ENCODE assay signal across 9 cellular contexts in the genomic region with DNA sequence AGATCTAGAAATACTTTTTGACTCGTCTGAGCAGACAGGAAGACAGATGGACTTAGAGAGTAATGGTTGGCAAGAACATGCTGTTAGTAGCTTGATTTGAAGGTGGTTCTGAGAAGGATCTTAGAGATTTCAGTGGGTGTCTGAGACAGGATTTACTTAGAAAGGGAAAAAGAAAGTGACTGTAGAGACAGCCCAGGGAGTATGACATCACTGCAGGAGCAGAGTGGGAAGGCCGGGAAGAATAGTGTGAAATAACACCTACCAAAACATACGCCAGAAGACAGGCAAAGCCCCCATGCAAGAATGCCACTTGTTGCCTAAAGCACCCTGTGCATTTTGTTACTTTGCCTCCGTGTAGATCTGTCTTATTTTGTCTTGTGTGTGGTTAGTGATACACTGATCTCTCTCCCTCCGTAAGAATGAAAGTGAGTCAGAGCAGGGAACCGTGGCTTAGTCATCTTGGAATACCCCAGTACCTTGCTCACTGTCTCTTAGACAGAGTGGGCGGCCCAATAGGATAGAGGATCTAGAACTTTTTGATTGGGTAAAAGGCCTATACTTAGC.
DNase-seq lines count a peak whose midpoint lies in the region; ATAC-seq and TF ChIP-seq lines count a peak whose summit lies in the region.
"Had no signal": no experiment of that assay in that cellular context is flagged by ENCODE, and none has a peak within 500 bp of the region (broad histone marks: within the 10 kb centered on the region; RNA-seq: fewer than 3 reads in every experiment).

No MANE protein-coding gene starts in this region.

- no peaks in the 10 kb centered on the region for H3K27me3 ChIP-seq in gastroesophageal sphincter
- H3K27me3 ChIP-seq: right lobe of liver had no signal

- H3K27ac ChIP-seq in gastroesophageal sphincter: peak overlapping the region; percentile 86 to 99 (median 90)

- peak; percentile 46 for DNase-seq in DMS53 treated with DMSO at 0.1 percent for 48 hours (lab: John Stamatoyannopoulos, UW; ENCODE audit: unreplicated experiment)
- peak; percentile 37 for DNase-seq in activated CD8-positive, alpha-beta memory T cell treated with anti-CD3 and anti-CD28 coated beads, Interleukin-2, amount 50 U/mL, for 4 hours
- no peak for DNase-seq in sciatic nerve (ENCODE audit: low spot score)
- no peak for DNase-seq in ureter (ENCODE audit: low spot score)
- DNase-seq: right lobe of liver had no signal

- 9 to 20% methylated on average over 3 to 7 of the region's 7 CpGs for WGBS in gastroesophageal sphincter (ENCODE audit: low coverage in 1 of 2), 2 donors

- H3K36me3 ChIP-seq in gastroesophageal sphincter: no peaks in the 10 kb centered on the region
- H3K36me3 ChIP-seq: right lobe of liver had no signal

- H3K4me3 ChIP-seq in gastroesophageal sphincter: peak overlapping the region; percentile 40 to 42

- TF ChIP-seq EP300 in gastroesophageal sphincter (IDR thresholded peaks at IDR 0.05): no peak

- intact Hi-C loops in sciatic nerve (cut with DNase I): no loop called here

- H3K9me3 ChIP-seq in gastroesophageal sphincter: no peaks in the 10 kb centered on the region
- H3K9me3 ChIP-seq: right lobe of liver had no signal

- no peak for TF ChIP-seq CTCF in gastroesophageal sphincter (IDR thresholded peaks at IDR 0.05)

- peaks cover 8 to 31% (median 10%) of the 10 kb centered on the region in 3 donors for H3K4me1 ChIP-seq in gastroesophageal sphincter
- H3K4me1 ChIP-seq: right lobe of liver had no signal

- no peak for TF ChIP-seq POLR2A in gastroesophageal sphincter (IDR thresholded peaks at IDR 0.05)

- ATAC-seq in HG03103 (IDR thresholded peaks at IDR 0.05; ENCODE audit: low read depth, unreplicated experiment) (peak; percentile 58), gastroesophageal sphincter (peak; percentile 91), sciatic nerve (peak; percentile 94), HG02610 (IDR thresholded peaks at IDR 0.05; ENCODE audit: unreplicated experiment) (no peak), GM21528 (IDR thresholded peaks at IDR 0.05; ENCODE audit: low FRiP score, unreplicated experiment) (no peak)

Comparison
In these comparisons a context has a peak if more than half of its experiments do, and no peak if none do; other contexts are left out.
1. DNase-seq: peak in DMS53 treated with DMSO at 0.1 percent for 48 hours (single experiment) and activated CD8-positive, alpha-beta memory T cell treated with anti-CD3 and anti-CD28 coated beads, Interleukin-2, amount 50 U/mL, for 4 hours (single experiment); none in sciatic nerve (single experiment) and ureter (single experiment).
2. ATAC-seq: peak in HG03103 (single experiment), gastroesophageal sphincter (single experiment) and sciatic nerve (single experiment); none in HG02610 (single experiment) and GM21528 (single experiment).